ENCODE assay signal across 10 cellular contexts in the genomic region with DNA sequence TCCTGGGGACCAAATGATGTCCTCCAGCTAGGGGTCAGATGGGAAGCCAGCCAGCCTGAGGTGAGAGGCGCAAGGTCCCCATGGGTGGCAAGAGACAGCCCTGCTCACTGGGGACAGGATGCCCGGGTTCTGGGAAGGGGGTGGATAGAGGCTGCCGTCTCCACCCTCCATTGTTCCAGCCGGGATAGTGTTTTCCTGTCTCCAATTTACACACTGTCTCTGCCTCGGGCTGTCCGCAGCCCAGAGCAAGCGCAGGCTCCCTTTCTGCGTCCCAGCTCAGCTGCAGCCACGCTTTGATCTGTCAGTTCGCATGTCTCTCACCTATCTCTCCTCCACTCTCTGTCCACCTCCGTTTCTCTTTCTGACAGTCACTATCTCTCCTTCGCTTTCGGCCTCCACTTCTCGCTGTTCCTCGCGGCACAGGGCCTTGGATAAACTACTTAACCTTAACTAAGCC. TPM values are rescaled to one million over a fixed set of nuclear protein-coding genes. Genes with fewer than 3 reads are reported as not detected.
DNase-seq lines count a peak whose midpoint lies in the region; ATAC-seq and TF ChIP-seq lines count a peak whose summit lies in the region.
"Had no signal": no experiment of that assay in that cellular context is flagged by ENCODE, and none has a peak within 500 bp of the region (broad histone marks: within the 10 kb centered on the region; RNA-seq: fewer than 3 reads in every experiment).

No MANE protein-coding gene starts in this region.

- H3K79me2 ChIP-seq in neural progenitor cell (ENCODE audit: low read depth) = peaks cover 60% of the 10 kb centered on the region

- peaks cover 39% of the 10 kb centered on the region for H4K20me1 ChIP-seq in neural progenitor cell (ENCODE audit: low read depth)

- WGBS in gastroesophageal sphincter (ENCODE audit: low coverage in 1 of 2), 2 donors = 24 to 26% methylated on average over 12 to 14 of the region's 16 CpGs

- TF ChIP-seq POLR2A in gastroesophageal sphincter (IDR thresholded peaks at IDR 0.05) = no peak

- H3K36me3 ChIP-seq in Panc1 (ENCODE audit: control insufficient read depth, insufficient read depth, low read length) (0 out of 2 replicates have a peak, but pooled peaks cover 5% of the 10 kb centered on the region), gastroesophageal sphincter (peaks cover 0 to 39% of the 10 kb centered on the region in 2 donors), neural progenitor cell (no peaks in the 10 kb centered on the region)

- H3K4me1 ChIP-seq in Panc1 (ENCODE audit: control insufficient read depth, insufficient read depth, low read length) (peaks cover 17% of the 10 kb centered on the region), gastroesophageal sphincter (peaks cover 0 to 51% (median 13%) of the 10 kb centered on the region in 3 donors), neural progenitor cell (peaks cover 10% of the 10 kb centered on the region)

- H3F3A ChIP-seq in neural progenitor cell (ENCODE audit: low read depth) = peaks cover 20% of the 10 kb centered on the region

- H3K27me3 ChIP-seq in Panc1 (ENCODE audit: control insufficient read depth, insufficient read depth, low read length) = no peaks in the 10 kb centered on the region
- H3K27me3 ChIP-seq in gastroesophageal sphincter = no peaks in the 10 kb centered on the region
- H3K27me3 ChIP-seq in neural progenitor cell = no peaks in the 10 kb centered on the region

- peak overlapping the region; percentile 55 to 99 for H3K4me3 ChIP-seq in Panc1 (ENCODE audit: low read depth in 2 of 2, low read length in 2 of 2)
- H3K4me3 ChIP-seq in gastroesophageal sphincter = peak overlapping the region; percentile 53 to 80
- H3K4me3 ChIP-seq in neural progenitor cell = peak overlapping the region; percentile 100

- TF ChIP-seq EP300 in gastroesophageal sphincter (IDR thresholded peaks at IDR 0.05) = no peak

- H3K4me2 ChIP-seq in neural progenitor cell = peak overlapping the region; percentile 99

- H3K4me1 Mint-ChIP-seq in neural progenitor cell = peaks cover 26% of the 10 kb centered on the region

- H3K9me3 ChIP-seq in Panc1 (ENCODE audit: control insufficient read depth, insufficient read depth, low read depth, low read length) (no peaks in the 10 kb centered on the region), gastroesophageal sphincter (no peaks in the 10 kb centered on the region), neural progenitor cell (ENCODE audit: low read depth) (no peaks in the 10 kb centered on the region)

- in situ Hi-C loops in Panc1 (cut with HindIII; ENCODE audit: low pct_unique_long_range_greater_than_20kb, low sequenced_read_pairs) = loop anchor here (25.0 kb wide), 1 partner anchor 113 kb away; a partner anchor contains a TSS

- intact Hi-C loops in Panc1 (cut with micrococcal nuclease; ENCODE audit: unreplicated experiment) = no loop called here

- peak overlapping the region; percentile 76 for H3K27ac Mint-ChIP-seq in neural progenitor cell

- H3K36me3 Mint-ChIP-seq in neural progenitor cell = peaks cover 12% of the 10 kb centered on the region

- peak; percentile 22 for DNase-seq in AG08396 (ENCODE audit: low spot score)
- DNase-seq in Panc1 (ENCODE audit: low read depth, low spot score) = no peak
- DNase-seq in neural progenitor cell (ENCODE audit: low spot score) = peak; percentile 30
- DNase-seq in OCI-M2 (lab: John Stamatoyannopoulos, UW; ENCODE audit: unreplicated experiment) = no peak
- DNase-seq: activated gamma-delta T cell treated with Interleukin-2 at 50 U/mL for 16 hours; naive thymus-derived CD4-positive, alpha-beta T cell had no signal

- POLR2A ChIA-PET in Panc1 (lab: Charles Lee) = interaction anchor here (0.5 kb wide), 1 partner anchor 59 kb away, joined by 6 read pairs; no protein-coding TSS in a partner anchor

- H3K27me3 Mint-ChIP-seq in neural progenitor cell (ENCODE audit: insufficient read depth, low read depth) = peaks cover 13% of the 10 kb centered on the region

- H3K27ac ChIP-seq in Panc1 (ENCODE audit: low read length) (peak overlapping the region; percentile 96), gastroesophageal sphincter (peak overlapping the region in 3 of 4 donors; percentile 85 to 93 (median 87)), neural progenitor cell (no peak overlapping the region)

- CTCF ChIA-PET in Panc1 (lab: Charles Lee) = no interaction called here

- H3K9ac ChIP-seq in neural progenitor cell = peak overlapping the region; percentile 69

- TF ChIP-seq CTCF in Panc1 (IDR thresholded peaks at IDR 0.05) = no peak
- no peak for TF ChIP-seq CTCF in gastroesophageal sphincter (IDR thresholded peaks at IDR 0.05)
- TF ChIP-seq CTCF in neural progenitor cell (IDR thresholded peaks at IDR 0.05) = no peak

- BruUV-seq in Panc1 (replicated peaks; lab: Mats Ljungman, UMichigan) = TSS peak; percentile 78

- H3K9me3 Mint-ChIP-seq in neural progenitor cell = no peaks in the 10 kb centered on the region

- H2AFZ ChIP-seq in neural progenitor cell (replicated peaks) = no peak overlapping the region

- peak; percentile 4; the same call in 1 of the 2 replicates for ATAC-seq in Panc1
- ATAC-seq in gastroesophageal sphincter = no peak
- no peak for ATAC-seq in HG03045 (IDR thresholded peaks at IDR 0.05; ENCODE audit: unreplicated experiment)
- no peak for ATAC-seq in GM21619 (IDR thresholded peaks at IDR 0.05; ENCODE audit: unreplicated experiment)
- no peak for ATAC-seq in HG03354 (IDR thresholded peaks at IDR 0.05; ENCODE audit: poor library complexity, severe bottlenecking, unreplicated experiment)
- ATAC-seq: naive thymus-derived CD4-positive, alpha-beta T cell had no signal

- peak overlapping the region; percentile 98 for H3K4me3 Mint-ChIP-seq in neural progenitor cell

RNA-seq across cellular contexts. Expression of a gene that starts 2.1 kb away (rescaled TPM):
- total RNA-seq in Panc1 (2021; ENCODE audit: unreplicated experiment) = 192 TPM
- polyA plus RNA-seq in Panc1 (2012; ENCODE audit: insufficient read length) = 219 TPM
- 10 to 100 TPM; 19.0 to 55.6 (median 41.5) TPM for total RNA-seq in gastroesophageal sphincter
- 66.5 and 106 TPM in 2 replicates for total RNA-seq in neural progenitor cell (ENCODE audit: low replicate concordance)

RNA-seq across cellular contexts. Expression of a gene that starts 27.3 kb away (rescaled TPM):
- total RNA-seq in Panc1 (2021; ENCODE audit: unreplicated experiment) (31.1 TPM), gastroesophageal sphincter (10 to 100 TPM; 11.2 to 32.9 (median 20.2) TPM), neural progenitor cell (ENCODE audit: low replicate concordance) (3.5 and 18.6 TPM in 2 replicates)
- polyA plus RNA-seq in Panc1 (2012; ENCODE audit: insufficient read length) = 37.1 TPM

RNA-seq across cellular contexts. Expression of a gene that starts 41.9 kb away (rescaled TPM):
- total RNA-seq in Panc1 (2021; ENCODE audit: unreplicated experiment) (3.2 TPM), gastroesophageal sphincter (10 to 100 TPM; 71.9 to 94.3 (median 89.5) TPM), neural progenitor cell (ENCODE audit: low replicate concordance) (14.9 and 49.5 TPM in 2 replicates)
- 1.3 TPM for polyA plus RNA-seq in Panc1 (2012; ENCODE audit: insufficient read length)

RNA-seq across cellular contexts. Expression of a gene that starts 49.7 kb away (rescaled TPM):
- total RNA-seq in Panc1 (2021; ENCODE audit: unreplicated experiment) = 248 TPM
- polyA plus RNA-seq in Panc1 (2012; ENCODE audit: insufficient read length) = 234 TPM
- total RNA-seq in gastroesophageal sphincter = 10 to 100 TPM; 47.5 to 73.4 (median 57.0) TPM
- 60.4 and 108 TPM in 2 replicates for total RNA-seq in neural progenitor cell (ENCODE audit: low replicate concordance)

Comparison
In these comparisons a context has a peak if more than half of its experiments do, and no peak if none do; other contexts are left out.
1. DNase-seq: peak in AG08396 (single experiment) and neural progenitor cell (single experiment); none in Panc1 (single experiment) and OCI-M2 (single experiment).
2. Peak in every context shown above with its lines, with median percentiles within 50 percentile points of each other: H3K4me3 ChIP-seq.